Comparison of ENCODE assay signal across 19 cellular contexts in the genomic region with DNA sequence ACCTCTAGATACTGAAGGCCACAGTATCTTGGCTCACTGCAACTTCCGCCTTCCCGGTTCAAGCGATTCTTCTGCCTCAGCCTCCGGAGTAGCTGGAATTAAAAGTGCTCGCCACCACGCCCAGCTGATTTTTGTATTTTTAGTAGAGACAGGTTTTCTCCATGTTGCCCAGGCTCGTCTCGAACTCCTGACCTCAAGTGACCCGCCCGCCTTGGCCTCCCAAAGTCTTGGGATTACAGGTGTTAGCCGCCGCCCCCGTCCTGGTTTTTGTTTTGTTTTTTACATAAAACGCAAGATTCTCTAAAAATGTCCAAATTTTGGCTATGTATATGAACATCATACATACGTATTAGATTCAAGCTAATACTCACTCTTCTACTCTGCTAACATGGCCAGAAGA. TPM values are rescaled to one million over a fixed set of nuclear protein-coding genes. Genes with fewer than 3 reads are reported as not detected.
DNase-seq lines count a peak whose midpoint lies in the region; ATAC-seq and TF ChIP-seq lines count a peak whose summit lies in the region.
"Had no signal": no experiment of that assay in that cellular context is flagged by ENCODE, and none has a peak within 500 bp of the region (broad histone marks: within the 10 kb centered on the region; RNA-seq: fewer than 3 reads in every experiment).

No MANE protein-coding gene starts in this region.

- WGBS in psoas muscle, 3 donors, result 94 to 97% (median 95%) methylated on average over 15 of the region's 15 CpGs
- 92 to 97% (median 95%) methylated on average over 14 to 15 of the region's 15 CpGs for WGBS in spleen, 5 donors

- H3K27ac ChIP-seq in HCT116 (ENCODE audit: low read depth, low read length) (no peak overlapping the region), psoas muscle (peak overlapping the region; percentile 100), spleen (no peak overlapping the region)
- H3K27ac ChIP-seq: ovary, SK-N-MC had no signal

- BruUV-seq in HCT116 (replicated peaks; lab: Mats Ljungman, UMichigan), result no TSS peak

- no peak overlapping the region for H3K9ac ChIP-seq in HCT116 (ENCODE audit: low read length)

- H3K9me3 ChIP-seq in HCT116 (ENCODE audit: control insufficient read depth in 1 of 2, insufficient read depth in 1 of 2, low read depth in 1 of 2, low read length in 2 of 2), result no peaks in the 10 kb centered on the region
- H3K9me3 ChIP-seq in psoas muscle, result no peaks in the 10 kb centered on the region
- no peaks in the 10 kb centered on the region for H3K9me3 ChIP-seq in spleen
- H3K9me3 ChIP-seq: heart left ventricle, ovary had no signal

- H3K27ac Mint-ChIP-seq in activated naive CD8-positive, alpha-beta T cell, result no peak overlapping the region
- H3K27ac Mint-ChIP-seq in activated naive CD8-positive, alpha-beta T cell treated with anti-CD3 and anti-CD28 coated beads, Interleukin-2, amount 50 U/mL, for 24 hours, result no peak overlapping the region
- no peak overlapping the region for H3K27ac Mint-ChIP-seq in activated T-helper 1 cell treated with anti-CD3 and anti-CD28 coated beads, Interleukin-12 subunit alpha, Interleukin-12 subunit beta, Interleukin-2, Interleukin-4 antibody, amounts not matched to agents 30 ng/mL and 10 ng/mL and 1 ng/mL, durations not matched to agents 14 hours and 24 hours and 36 hours
- H3K27ac Mint-ChIP-seq: activated CD8-positive, alpha-beta T cell treated with anti-CD3 and anti-CD28 coated beads, Interleukin-2, amount 10 ng/mL, durations not matched to agents 7 days and 5 days; activated T-helper 2 cell treated with anti-CD3 and anti-CD28 coated beads, Interferon-gamma antibody, Interleukin-2, Interleukin-4, amounts not matched to agents 10 μg/mL and 5 μg/mL and 100 μg/mL, durations not matched to agents 14 hours and 24 hours and 36 hours; H9; WTC11 had no signal

- peaks cover 10 to 26% of the 10 kb centered on the region in 2 experiments; a peak in 3 of 4 replicates for H3K4me1 ChIP-seq in HCT116 (ENCODE audit: control insufficient read depth in 1 of 2, insufficient read depth in 2 of 2, low read length in 2 of 2)
- peaks cover 25% of the 10 kb centered on the region for H3K4me1 ChIP-seq in psoas muscle
- H3K4me1 ChIP-seq in spleen, result peaks cover 22 to 37% (median 32%) of the 10 kb centered on the region in 6 donors

- no peak for DNase-seq in activated naive CD8-positive, alpha-beta T cell treated with anti-CD3 and anti-CD28 coated beads, Interleukin-2, amount 50 U/mL, for 24 hours
- DNase-seq in HCT116 (ENCODE audit: low read depth, low spot score) (no peak), psoas muscle (no peak), spleen (no peak), HPDE6-E6E7 (ENCODE audit: extremely low spot score) (no peak)
- no peak for DNase-seq in activated T-helper 1 cell treated with anti-CD3 and anti-CD28 coated beads, Interleukin-12 subunit alpha, Interleukin-12 subunit beta, Interleukin-2, Interleukin-4 antibody, amounts not matched to agents 30 ng/mL and 10 ng/mL and 1 ng/mL, durations not matched to agents 14 hours and 24 hours and 36 hours (ENCODE audit: low spot score)
- DNase-seq: activated CD8-positive, alpha-beta T cell treated with anti-CD3 and anti-CD28 coated beads, Interleukin-2, amount 10 ng/mL, durations not matched to agents 7 days and 5 days; amniotic stem cell; DMS153; H9; heart left ventricle; left cardiac atrium; mesendoderm; NCI-H524 treated with DMSO at 0.1 percent for 48 hours; ovary had no signal

- H3K4me1 Mint-ChIP-seq in activated naive CD8-positive, alpha-beta T cell (ENCODE audit: low read depth), result peaks cover 22% of the 10 kb centered on the region
- peaks cover 36% of the 10 kb centered on the region for H3K4me1 Mint-ChIP-seq in activated naive CD8-positive, alpha-beta T cell treated with anti-CD3 and anti-CD28 coated beads, Interleukin-2, amount 50 U/mL, for 24 hours
- H3K4me1 Mint-ChIP-seq in activated T-helper 1 cell treated with anti-CD3 and anti-CD28 coated beads, Interleukin-12 subunit alpha, Interleukin-12 subunit beta, Interleukin-2, Interleukin-4 antibody, amounts not matched to agents 30 ng/mL and 10 ng/mL and 1 ng/mL, durations not matched to agents 14 hours and 24 hours and 36 hours (ENCODE audit: low read depth), result peaks cover 17% of the 10 kb centered on the region

- RAD21 ChIA-PET in HCT116 (lab: Charles Lee; ENCODE audit: low non-redundant PET in 1 of 2, low total read pairs in 2 of 2, uncharacterized antibody in 2 of 2, unreplicated experiment in 2 of 2), result no interaction called here

- TF ChIP-seq POLR2A in HCT116 (IDR thresholded peaks at IDR 0.05; ENCODE audit: borderline replicate concordance, extremely low read depth, insufficient read depth, insufficient read length), result no peak
- no peak for TF ChIP-seq POLR2A in spleen (IDR thresholded peaks at IDR 0.05)

- TF ChIP-seq CTCF in HCT116 (IDR thresholded peaks at IDR 0.05 in 2 of 3, conservative IDR thresholded peaks at IDR 0.05 in 1 of 3; ENCODE audit: borderline replicate concordance in 1 of 3, insufficient read depth in 1 of 3, low read depth in 2 of 3, low read length in 2 of 3) (no peak), psoas muscle (IDR thresholded peaks at IDR 0.05) (no peak), spleen (IDR thresholded peaks at IDR 0.05 in 8 of 11, conservative IDR thresholded peaks at IDR 0.05 in 3 of 11) (no peak)

- no peak for TF ChIP-seq RAD21 in HCT116 (IDR thresholded peaks at IDR 0.05; ENCODE audit: low read depth)

- peaks cover 50% of the 10 kb centered on the region for H3K79me2 ChIP-seq in HCT116 (ENCODE audit: insufficient read depth, low read length)

- H3K36me3 Mint-ChIP-seq in activated naive CD8-positive, alpha-beta T cell, result peaks cover 3% of the 10 kb centered on the region
- H3K36me3 Mint-ChIP-seq in activated naive CD8-positive, alpha-beta T cell treated with anti-CD3 and anti-CD28 coated beads, Interleukin-2, amount 50 U/mL, for 24 hours (ENCODE audit: low read depth), result peaks cover 30% of the 10 kb centered on the region
- H3K36me3 Mint-ChIP-seq in activated T-helper 1 cell treated with anti-CD3 and anti-CD28 coated beads, Interleukin-12 subunit alpha, Interleukin-12 subunit beta, Interleukin-2, Interleukin-4 antibody, amounts not matched to agents 30 ng/mL and 10 ng/mL and 1 ng/mL, durations not matched to agents 14 hours and 24 hours and 36 hours (ENCODE audit: low read depth), result peaks cover 24% of the 10 kb centered on the region

- no peaks in the 10 kb centered on the region for H4K20me1 ChIP-seq in HCT116 (ENCODE audit: insufficient read depth)

- H2AFZ ChIP-seq in HCT116 (ENCODE audit: low read depth, low read length, poor library complexity, severe bottlenecking), result no peak overlapping the region

- H3K36me3 ChIP-seq in HCT116 (ENCODE audit: control insufficient read depth in 1 of 2, insufficient read depth in 2 of 2, low read length in 2 of 2), result peaks cover 5 to 13% of the 10 kb centered on the region in 2 experiments; a peak in 3 of 4 replicates
- peaks cover 2 to 33% of the 10 kb centered on the region in 2 donors for H3K36me3 ChIP-seq in psoas muscle (ENCODE audit: insufficient read depth in 1 of 2, low read depth in 1 of 2)
- peaks cover 0 to 36% (median 4%) of the 10 kb centered on the region in 6 donors for H3K36me3 ChIP-seq in spleen
- H3K36me3 ChIP-seq: ovary had no signal

- POLR2A ChIA-PET in HCT116 (lab: Charles Lee), result no interaction called here

- H3K4me3 ChIP-seq in HCT116 (replicated peaks in 1 of 2; ENCODE audit: low read depth in 1 of 2, low read length in 2 of 2) (no peak overlapping the region), psoas muscle (no peak overlapping the region), spleen (no peak overlapping the region)
- H3K4me3 ChIP-seq: ovary, SK-N-MC had no signal

- CTCF ChIA-PET in HCT116 (lab: Charles Lee), result no interaction called here

- no peaks in the 10 kb centered on the region for H3K9me3 Mint-ChIP-seq in activated naive CD8-positive, alpha-beta T cell (ENCODE audit: low read depth)
- H3K9me3 Mint-ChIP-seq in activated naive CD8-positive, alpha-beta T cell treated with anti-CD3 and anti-CD28 coated beads, Interleukin-2, amount 50 U/mL, for 24 hours, result no peaks in the 10 kb centered on the region
- no peaks in the 10 kb centered on the region for H3K9me3 Mint-ChIP-seq in activated T-helper 1 cell treated with anti-CD3 and anti-CD28 coated beads, Interleukin-12 subunit alpha, Interleukin-12 subunit beta, Interleukin-2, Interleukin-4 antibody, amounts not matched to agents 30 ng/mL and 10 ng/mL and 1 ng/mL, durations not matched to agents 14 hours and 24 hours and 36 hours
- H3K9me3 Mint-ChIP-seq: activated T-helper 2 cell treated with anti-CD3 and anti-CD28 coated beads, Interferon-gamma antibody, Interleukin-2, Interleukin-4, amounts not matched to agents 10 μg/mL and 5 μg/mL and 100 μg/mL, durations not matched to agents 14 hours and 24 hours and 36 hours; H9; WTC11 had no signal

- no peaks in the 10 kb centered on the region for H3K27me3 Mint-ChIP-seq in activated naive CD8-positive, alpha-beta T cell
- H3K27me3 Mint-ChIP-seq in activated naive CD8-positive, alpha-beta T cell treated with anti-CD3 and anti-CD28 coated beads, Interleukin-2, amount 50 U/mL, for 24 hours, result no peaks in the 10 kb centered on the region
- no peaks in the 10 kb centered on the region for H3K27me3 Mint-ChIP-seq in activated T-helper 1 cell treated with anti-CD3 and anti-CD28 coated beads, Interleukin-12 subunit alpha, Interleukin-12 subunit beta, Interleukin-2, Interleukin-4 antibody, amounts not matched to agents 30 ng/mL and 10 ng/mL and 1 ng/mL, durations not matched to agents 14 hours and 24 hours and 36 hours (ENCODE audit: insufficient read depth)

- H3K4me2 ChIP-seq in HCT116 (ENCODE audit: low read length), result peak overlapping the region; percentile 87; the same call in 1 of the 2 replicates

- H3K27me3 ChIP-seq in HCT116 (ENCODE audit: insufficient read depth, low read length) (no peaks in the 10 kb centered on the region), psoas muscle (ENCODE audit: insufficient read depth in 3 of 3, low read length in 2 of 3) (no peaks in the 10 kb centered on the region), spleen (replicated peaks in 1 of 7) (no peaks in the 10 kb centered on the region)
- H3K27me3 ChIP-seq: heart left ventricle, ovary had no signal

- peak overlapping the region; percentile 30 for H3K4me3 Mint-ChIP-seq in activated naive CD8-positive, alpha-beta T cell
- H3K4me3 Mint-ChIP-seq in activated naive CD8-positive, alpha-beta T cell treated with anti-CD3 and anti-CD28 coated beads, Interleukin-2, amount 50 U/mL, for 24 hours, result no peak overlapping the region
- peak overlapping the region; percentile 26 for H3K4me3 Mint-ChIP-seq in activated T-helper 1 cell treated with anti-CD3 and anti-CD28 coated beads, Interleukin-12 subunit alpha, Interleukin-12 subunit beta, Interleukin-2, Interleukin-4 antibody, amounts not matched to agents 30 ng/mL and 10 ng/mL and 1 ng/mL, durations not matched to agents 14 hours and 24 hours and 36 hours

- intact Hi-C loops in HCT116 (cut with micrococcal nuclease) (no loop called here), psoas muscle (cut with DNase I) (no loop called here), spleen (cut with DNase I; ENCODE audit: low total_unique reads) (no loop called here)
- intact Hi-C loops in activated T-helper 1 cell treated with anti-CD3 and anti-CD28 coated beads, Interleukin-12 subunit alpha, Interleukin-12 subunit beta, Interleukin-2, Interleukin-4 antibody, amounts not matched to agents 30 ng/mL and 10 ng/mL and 1 ng/mL, durations not matched to agents 14 hours and 24 hours and 36 hours (cut with micrococcal nuclease), result no loop called here

- H3K9me2 ChIP-seq in HCT116 (ENCODE audit: insufficient read depth), result no peaks in the 10 kb centered on the region

- ATAC-seq in activated naive CD8-positive, alpha-beta T cell treated with anti-CD3 and anti-CD28 coated beads, Interleukin-2, amount 50 U/mL, for 24 hours, result no peak
- ATAC-seq in HCT116 (no peak), psoas muscle (no peak)
- ATAC-seq: activated CD8-positive, alpha-beta T cell treated with anti-CD3 and anti-CD28 coated beads, Interleukin-2, amount 10 ng/mL, durations not matched to agents 7 days and 5 days; heart left ventricle; left cardiac atrium; WTC11 had no signal

RNA-seq across cellular contexts. Expression of gene GGNBP2, which starts 2.0 kb away (rescaled TPM):
- total RNA-seq in HCT116 (2021; ENCODE audit: unreplicated experiment) (58.2 TPM), psoas muscle (10 to 100 TPM; 35.6 to 54.4 (median 39.7) TPM), spleen (100 to 1,000 TPM in 2 of 7 donors, 10 to 100 TPM in 5; 83.3 to 123 (median 94.7) TPM)
- 59.0 and 65.3 TPM in 2 replicates for polyA plus RNA-seq in HCT116 (2012)
- 77.1 and 80.9 TPM in 2 replicates for total RNA-seq in activated T-helper 1 cell treated with anti-CD3 and anti-CD28 coated beads, Interleukin-12 subunit alpha, Interleukin-12 subunit beta, Interleukin-2, Interleukin-4 antibody, amounts not matched to agents 30 ng/mL and 10 ng/mL and 1 ng/mL, durations not matched to agents 14 hours and 24 hours and 36 hours
- polyA plus RNA-seq in psoas muscle (10 to 100 TPM; 29.2 to 44.6 (median 40.0) TPM), spleen (10 to 100 TPM; 60.8 to 65.5 (median 61.3) TPM)

RNA-seq across cellular contexts. Expression of gene PIGW, which starts 8.0 kb away (rescaled TPM):
- total RNA-seq in HCT116 (2021; ENCODE audit: unreplicated experiment) (16.4 TPM), psoas muscle (10 to 100 TPM in 3 of 4 donors, 1 to 10 TPM in 1; 6.2 to 14.9 (median 10.6) TPM), spleen (1 to 10 TPM; 4.8 to 7.7 (median 6.1) TPM)
- 2.7 and 4.5 TPM in 2 replicates for polyA plus RNA-seq in HCT116 (2012)
- 29.4 and 30.8 TPM in 2 replicates for total RNA-seq in activated T-helper 1 cell treated with anti-CD3 and anti-CD28 coated beads, Interleukin-12 subunit alpha, Interleukin-12 subunit beta, Interleukin-2, Interleukin-4 antibody, amounts not matched to agents 30 ng/mL and 10 ng/mL and 1 ng/mL, durations not matched to agents 14 hours and 24 hours and 36 hours
- polyA plus RNA-seq in psoas muscle (10 to 100 TPM in 2 of 3 donors, 1 to 10 TPM in 1; 5.5 to 18.0 (median 16.8) TPM), spleen (1 to 10 TPM; 3.3 to 6.0 (median 5.0) TPM)

RNA-seq across cellular contexts. Expression of gene MYO19, which starts 8.1 kb away (rescaled TPM):
- total RNA-seq in HCT116 (2021; ENCODE audit: unreplicated experiment) (167 TPM), psoas muscle (10 to 100 TPM; 10.1 to 19.2 (median 13.7) TPM), spleen (10 to 100 TPM; 41.7 to 68.9 (median 56.1) TPM)
- polyA plus RNA-seq in HCT116 (2012), result 103 and 104 TPM in 2 replicates
- total RNA-seq in activated T-helper 1 cell treated with anti-CD3 and anti-CD28 coated beads, Interleukin-12 subunit alpha, Interleukin-12 subunit beta, Interleukin-2, Interleukin-4 antibody, amounts not matched to agents 30 ng/mL and 10 ng/mL and 1 ng/mL, durations not matched to agents 14 hours and 24 hours and 36 hours, result 159 and 165 TPM in 2 replicates
- polyA plus RNA-seq in psoas muscle (10 to 100 TPM; 13.9 to 28.7 (median 15.2) TPM), spleen (10 to 100 TPM; 15.6 to 23.6 (median 21.4) TPM)

RNA-seq across cellular contexts. Expression of gene DHRS11, which starts 48.9 kb away (rescaled TPM):
- total RNA-seq in HCT116 (2021; ENCODE audit: unreplicated experiment) (21.5 TPM), psoas muscle (10 to 100 TPM in 3 of 4 donors, 1 to 10 TPM in 1; 9.4 to 16.0 (median 13.4) TPM), spleen (1 to 10 TPM; 3.9 to 7.8 (median 5.2) TPM)
- polyA plus RNA-seq in HCT116 (2012), result 18.0 and 21.0 TPM in 2 replicates
- total RNA-seq in activated T-helper 1 cell treated with anti-CD3 and anti-CD28 coated beads, Interleukin-12 subunit alpha, Interleukin-12 subunit beta, Interleukin-2, Interleukin-4 antibody, amounts not matched to agents 30 ng/mL and 10 ng/mL and 1 ng/mL, durations not matched to agents 14 hours and 24 hours and 36 hours, result 15.9 and 16.4 TPM in 2 replicates
- polyA plus RNA-seq in psoas muscle (10 to 100 TPM; 12.0 to 20.5 (median 14.5) TPM), spleen (1 to 10 TPM; 4.1 to 5.1 (median 4.7) TPM)

RNA-seq across cellular contexts. Expression of gene ZNHIT3, which starts 56.3 kb away (rescaled TPM):
- total RNA-seq in HCT116 (2021; ENCODE audit: unreplicated experiment) (33.9 TPM), psoas muscle (10 to 100 TPM; 22.7 to 32.3 (median 31.1) TPM), spleen (10 to 100 TPM; 24.2 to 42.4 (median 28.6) TPM)
- 38.5 and 44.5 TPM in 2 replicates for polyA plus RNA-seq in HCT116 (2012)
- total RNA-seq in activated T-helper 1 cell treated with anti-CD3 and anti-CD28 coated beads, Interleukin-12 subunit alpha, Interleukin-12 subunit beta, Interleukin-2, Interleukin-4 antibody, amounts not matched to agents 30 ng/mL and 10 ng/mL and 1 ng/mL, durations not matched to agents 14 hours and 24 hours and 36 hours, result 46.2 and 50.5 TPM in 2 replicates
- polyA plus RNA-seq in psoas muscle (10 to 100 TPM; 45.2 to 80.2 (median 58.5) TPM), spleen (10 to 100 TPM; 41.4 to 58.0 (median 52.9) TPM)
